Comparison of ENCODE assay signal across 12 cellular contexts in the genomic region with DNA sequence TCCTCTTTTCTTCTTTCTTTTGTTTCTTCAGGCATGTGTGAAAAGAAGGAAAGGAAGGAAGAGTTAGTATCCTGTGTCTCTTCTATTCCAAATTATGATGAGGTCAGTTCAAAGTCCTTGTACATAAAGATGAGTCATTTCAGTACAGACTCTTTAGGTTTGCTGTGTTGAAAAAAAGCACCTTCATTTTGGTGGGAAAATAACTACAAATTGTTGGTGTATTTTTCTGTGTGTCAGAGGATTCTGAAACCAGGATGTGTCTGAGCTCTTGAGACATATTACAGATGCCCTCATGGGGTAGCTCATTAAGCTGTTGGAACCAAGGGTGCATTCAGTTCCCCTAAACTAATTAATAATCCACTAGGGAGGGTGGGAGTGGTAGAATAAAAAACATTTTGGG. TPM values are rescaled to one million over a fixed set of nuclear protein-coding genes. Genes with fewer than 3 reads are reported as not detected.
DNase-seq lines count a peak whose midpoint lies in the region; ATAC-seq and TF ChIP-seq lines count a peak whose summit lies in the region.
"Had no signal": no experiment of that assay in that cellular context is flagged by ENCODE, and none has a peak within 500 bp of the region (broad histone marks: within the 10 kb centered on the region; RNA-seq: fewer than 3 reads in every experiment).

No MANE protein-coding gene starts in this region.

- H3K4me1 ChIP-seq in hepatocyte (ENCODE audit: insufficient read depth), result no peaks in the 10 kb centered on the region
- H3K4me1 ChIP-seq: prostate gland had no signal

- no peak overlapping the region for H3K4me3 ChIP-seq in hepatocyte
- H3K4me3 ChIP-seq: prostate gland had no signal

- peak; percentile 76 for ATAC-seq in GM18907 (IDR thresholded peaks at IDR 0.05; ENCODE audit: unreplicated experiment)
- peak; percentile 71 for ATAC-seq in HG02759 (IDR thresholded peaks at IDR 0.05; ENCODE audit: unreplicated experiment)
- peak; percentile 54 for ATAC-seq in HG03565 (IDR thresholded peaks at IDR 0.05; ENCODE audit: unreplicated experiment)

- H3K9me2 ChIP-seq in hepatocyte (replicated peaks; ENCODE audit: insufficient read depth), result no peaks in the 10 kb centered on the region

- no peak overlapping the region for H3K27ac ChIP-seq in hepatocyte
- H3K27ac ChIP-seq: prostate gland, RWPE1 had no signal

- H3K4me2 ChIP-seq in hepatocyte, result no peak overlapping the region

- no peak for TF ChIP-seq CTCF in hepatocyte (IDR thresholded peaks at IDR 0.05; ENCODE audit: poor library complexity)

- H2AFZ ChIP-seq in hepatocyte, result no peak overlapping the region

- no peaks in the 10 kb centered on the region for H3K9me3 ChIP-seq in hepatocyte (ENCODE audit: low read depth)
- H3K9me3 ChIP-seq: prostate gland had no signal

- DNase-seq in DMS53 (lab: John Stamatoyannopoulos, UW) (peak; percentile 50), hepatocyte (ENCODE audit: low spot score) (no peak), MV-4-11 (lab: John Stamatoyannopoulos, UW) (no peak), retina (no peak)
- no peak for DNase-seq in activated CD4-positive, alpha-beta T cell treated with anti-CD3 and anti-CD28 coated beads, Interleukin-2, amount 50 U/mL, for 48 hours
- DNase-seq: cortex of kidney, NCI-H510A treated with DMSO at 0.1 percent for 48 hours had no signal

- no peaks in the 10 kb centered on the region for H3K36me3 ChIP-seq in hepatocyte (replicated peaks; ENCODE audit: insufficient read depth, low read depth)
- H3K36me3 ChIP-seq: prostate gland had no signal

- no peaks in the 10 kb centered on the region for H3K79me2 ChIP-seq in hepatocyte

- H4K20me1 ChIP-seq in hepatocyte (ENCODE audit: insufficient read depth, poor library complexity, severe bottlenecking), result no peaks in the 10 kb centered on the region

- no peaks in the 10 kb centered on the region for H3K27me3 ChIP-seq in hepatocyte

RNA-seq across cellular contexts. Expression of gene HSPH1, which starts 5.8 kb away (rescaled TPM):
- 74.2 and 80.9 TPM in 2 replicates for total RNA-seq in hepatocyte
- polyA plus RNA-seq in hepatocyte, result 50.6 and 64.1 TPM in 2 replicates

RNA-seq across cellular contexts. Expression of gene B3GLCT, which starts 32.3 kb away (rescaled TPM):
- 10.8 TPM in 2 replicates for total RNA-seq in hepatocyte
- 5.7 TPM in 2 replicates for polyA plus RNA-seq in hepatocyte
